ENCODE assay signal across 8 cellular contexts in genomic region chr13:40665061-40665753, GRCh38. TPM values are rescaled to one million over a fixed set of nuclear protein-coding genes. Genes with fewer than 3 reads are reported as not detected.
DNase-seq lines count a peak whose midpoint lies in the region; ATAC-seq and TF ChIP-seq lines count a peak whose summit lies in the region.

No MANE protein-coding gene starts in this region.

- H3K4me1 ChIP-seq in GM23338 (ENCODE audit: insufficient read depth): peaks cover 54% of the 10 kb centered on the region
- H3K4me1 ChIP-seq in Panc1 (ENCODE audit: control insufficient read depth, insufficient read depth, low read length): no peaks in the 10 kb centered on the region; the same call in 1 of the 2 replicates
- peaks cover 38% of the 10 kb centered on the region for H3K4me1 ChIP-seq in adipocyte (ENCODE audit: control insufficient read depth, insufficient read depth, low read length)

- H3K4me1 Mint-ChIP-seq in GM23338: peaks cover 53% of the 10 kb centered on the region

- H3K9me3 ChIP-seq in Panc1 (ENCODE audit: control insufficient read depth, insufficient read depth, low read depth, low read length) (no peaks in the 10 kb centered on the region), adipocyte (ENCODE audit: control insufficient read depth, low read length) (no peaks in the 10 kb centered on the region)

- CTCF ChIA-PET in Panc1 (lab: Charles Lee): no interaction called here

- H4K20me1 ChIP-seq in GM23338 (replicated peaks; ENCODE audit: insufficient read depth): peaks cover 14% of the 10 kb centered on the region; the same call in 1 of the 2 replicates

- H3K9me2 ChIP-seq in GM23338 (ENCODE audit: insufficient read depth): no peaks in the 10 kb centered on the region

- peak; percentile 2; the same call in 2 of the 3 replicates for ATAC-seq in GM23338
- peak; percentile 44 for ATAC-seq in Panc1
- ATAC-seq in HG03565 (IDR thresholded peaks at IDR 0.05; ENCODE audit: unreplicated experiment): no peak

- peaks cover 3% of the 10 kb centered on the region; the same call in 1 of the 2 replicates for H3F3A ChIP-seq in GM23338 (replicated peaks; ENCODE audit: low read depth)

- peaks cover 18% of the 10 kb centered on the region for H3K36me3 Mint-ChIP-seq in GM23338 (ENCODE audit: low read depth)

- H3K36me3 ChIP-seq in GM23338 (ENCODE audit: insufficient read depth) (no peaks in the 10 kb centered on the region), Panc1 (ENCODE audit: control insufficient read depth, insufficient read depth, low read length) (no peaks in the 10 kb centered on the region; the same call in 1 of the 2 replicates), adipocyte (ENCODE audit: control insufficient read depth, insufficient read depth, low read length, severe bottlenecking) (no peaks in the 10 kb centered on the region)

- intact Hi-C loops in Panc1 (cut with micrococcal nuclease; ENCODE audit: unreplicated experiment): no loop called here

- H3K27me3 Mint-ChIP-seq in GM23338 (ENCODE audit: insufficient read depth, low read depth, poor library complexity): peaks cover 7% of the 10 kb centered on the region

- in situ Hi-C loops in Panc1 (cut with HindIII; ENCODE audit: low pct_unique_long_range_greater_than_20kb, low sequenced_read_pairs): no loop called here

- peaks cover 62% of the 10 kb centered on the region for H3K79me2 ChIP-seq in GM23338 (replicated peaks; ENCODE audit: insufficient read depth)

- H3K27me3 ChIP-seq in GM23338 (ENCODE audit: insufficient read depth) (no peaks in the 10 kb centered on the region), Panc1 (ENCODE audit: control insufficient read depth, insufficient read depth, low read length) (peaks cover 2% of the 10 kb centered on the region; the same call in 1 of the 2 replicates), adipocyte (replicated peaks; ENCODE audit: control insufficient read depth, insufficient read depth, low read length) (no peaks in the 10 kb centered on the region)

- TF ChIP-seq CTCF in GM23338 (conservative IDR thresholded peaks at IDR 0.05; ENCODE audit: low read depth in 2 of 2) (peak in 1 of 2 experiments; percentile 37; a peak in 2 of 4 replicates), Panc1 (IDR thresholded peaks at IDR 0.05) (peak; percentile 23)

- peak overlapping the region; percentile 99 for H3K4me3 Mint-ChIP-seq in GM23338

- no peak overlapping the region for H3K27ac Mint-ChIP-seq in GM23338

- no peak overlapping the region for H2AFZ ChIP-seq in GM23338

- H3K27ac ChIP-seq in GM23338 (ENCODE audit: low read depth): no peak overlapping the region
- H3K27ac ChIP-seq in Panc1 (ENCODE audit: low read length): no peak overlapping the region

- H3K4me2 ChIP-seq in GM23338: peak overlapping the region; percentile 77

- peak; percentile 45 for DNase-seq in D341Med (ENCODE audit: low spot score)
- peak; percentile 47 for DNase-seq in GM23338 (ENCODE audit: low spot score)
- no peak for DNase-seq in Panc1 (ENCODE audit: low read depth, low spot score)
- peak; percentile 50 for DNase-seq in adipocyte (ENCODE audit: low read depth)
- peak; percentile 33 for DNase-seq in hepatic stellate cell (ENCODE audit: low spot score)
- peak; percentile 81 for DNase-seq in retina
- DNase-seq in NCI-H1694 treated with DMSO at 0.1 percent for 48 hours (lab: John Stamatoyannopoulos, UW): no peak

- H3K4me3 ChIP-seq in GM23338 (peak overlapping the region; percentile 86), Panc1 (ENCODE audit: low read depth in 2 of 2, low read length in 2 of 2) (peak overlapping the region; percentile 53 to 58), adipocyte (ENCODE audit: low read length) (peak overlapping the region; percentile 81)

- POLR2A ChIA-PET in Panc1 (lab: Charles Lee): interaction anchor here (0.6 kb wide), 1 partner anchor 395 kb away, joined by 5 read pairs; no protein-coding TSS in a partner anchor

- BruUV-seq in Panc1 (replicated peaks; lab: Mats Ljungman, UMichigan): no TSS peak

- peaks cover 2% of the 10 kb centered on the region; the same call in 1 of the 3 replicates for H3K9me3 Mint-ChIP-seq in GM23338

- H3K9ac ChIP-seq in adipocyte (ENCODE audit: low read length): peak overlapping the region; percentile 99

TF ChIP-seq in GM23338, 12 proteins besides CTCF, POLR2A, EP300 and RAD21:
- TF ChIP-seq POLR2AphosphoS5 (IDR thresholded peaks at IDR 0.05; ENCODE audit: low read depth) (no peak; the same call in 1 of the 2 replicates), ZNF331 (CRISPR knock-in tag; IDR thresholded peaks at IDR 0.05; ENCODE audit: low read depth) (no peak), EZH2phosphoT487 (IDR thresholded peaks at IDR 0.05; ENCODE audit: unreplicated experiment) (no peak), CREB1 (CRISPR knock-in tag; IDR thresholded peaks at IDR 0.05; ENCODE audit: low read depth) (no peak)

RNA-seq across cellular contexts. Expression of gene FOXO1, which starts 1.2 kb away (rescaled TPM):
- 66.2 and 68.0 TPM in 2 replicates for total RNA-seq in GM23338 (2014; rRNA removed; shearing (Covaris generic))
- polyA plus RNA-seq in GM23338 (2016; fragmentation: Nextera tagmentation; extraction: Ambion mirVana): 32.1 and 32.4 TPM in 2 replicates
- 2.1 TPM for total RNA-seq in Panc1 (2021; ENCODE audit: unreplicated experiment)
- polyA plus RNA-seq in Panc1 (2012; ENCODE audit: insufficient read length): 0.59 TPM

Comparison
In these comparisons a context has a peak if more than half of its experiments do, and no peak if none do; other contexts are left out.
1. DNase-seq: peak in D341Med (single experiment), GM23338 (single experiment), adipocyte (single experiment), hepatic stellate cell (single experiment) and retina (single experiment); none in Panc1 (single experiment) and NCI-H1694 treated with DMSO at 0.1 percent for 48 hours (single experiment).
2. RNA of gene FOXO1, which starts 1.2 kb away (total RNA-seq): 66.2 to 68.0 TPM in GM23338; 2.1 TPM in Panc1 (single experiment); every median in the first group is over 10 times any median in the second.
3. Peak in every context shown above with its lines, with median percentiles within 50 percentile points of each other: H3K4me3 ChIP-seq.